ENCODE assay signal across 10 cellular contexts in genomic region chr5:42810905-42811590, GRCh38. TPM values are rescaled to one million over a fixed set of nuclear protein-coding genes. Genes with fewer than 3 reads are reported as not detected.
DNase-seq lines count a peak whose midpoint lies in the region; ATAC-seq, FAIRE-seq and TF ChIP-seq lines count a peak whose summit lies in the region.
"Had no signal": no experiment of that assay in that cellular context is flagged by ENCODE, and none has a peak within 500 bp of the region (broad histone marks: within the 10 kb centered on the region; RNA-seq: fewer than 3 reads in every experiment).

No MANE protein-coding gene starts in this region.

- ATAC-seq in HG03469 (IDR thresholded peaks at IDR 0.05; ENCODE audit: unreplicated experiment) = no peak
- ATAC-seq in GM18519 (IDR thresholded peaks at IDR 0.05; ENCODE audit: low FRiP score, unreplicated experiment) = no peak

- no peak overlapping the region for H2BK5ac ChIP-seq in mesendoderm (ENCODE audit: low read length)

- no peaks in the 10 kb centered on the region for H3K79me2 ChIP-seq in PC-9 (ENCODE audit: low read depth)
- H3K79me2 ChIP-seq in mesendoderm (ENCODE audit: control insufficient read depth, insufficient read depth, low read length) = no peaks in the 10 kb centered on the region

- DNase-seq in PC-9 (no peak), mesendoderm (no peak), testis (no peak), OCI-M2 (lab: John Stamatoyannopoulos, UW; ENCODE audit: unreplicated experiment) (no peak), GM12891 (ENCODE audit: insufficient read length, low spot score) (no peak)
- DNase-seq: DMS79, SIG-M5 had no signal

- H3K9me3 ChIP-seq in PC-9 (ENCODE audit: insufficient read depth, low read depth) = no peaks in the 10 kb centered on the region
- no peaks in the 10 kb centered on the region for H3K9me3 ChIP-seq in esophagus (ENCODE audit: control insufficient read depth in 2 of 2, insufficient read depth in 1 of 2, low read depth in 1 of 2, low read length in 1 of 2)
- no peaks in the 10 kb centered on the region for H3K9me3 ChIP-seq in testis

- H3K56ac ChIP-seq in mesendoderm (ENCODE audit: low read length) = no peak overlapping the region

- no peak overlapping the region for H3K23ac ChIP-seq in mesendoderm (ENCODE audit: low read length)

- H3K9ac ChIP-seq in mesendoderm (ENCODE audit: low read length) = peak overlapping the region; percentile 35

- TF ChIP-seq POLR2A in testis (IDR thresholded peaks at IDR 0.05) (no peak), GM12891 (IDR thresholded peaks at IDR 0.05; ENCODE audit: low read depth, low read length) (no peak)

- H3F3A ChIP-seq in PC-9 (ENCODE audit: insufficient read depth, low read depth) = no peaks in the 10 kb centered on the region

- no peak overlapping the region for H4K5ac ChIP-seq in mesendoderm (ENCODE audit: low read length)

- WGBS in esophagus, 2 donors = 28 to 36% methylated on average over 2 of the region's 2 CpGs
- WGBS in mesendoderm (ENCODE audit: extremely low coverage, insufficient coverage, low lambda C conversion rate) = no CpG with 5 or more reads among the region's 2 CpGs
- WGBS in testis, 2 donors = 50 to 51% methylated on average over 2 of the region's 2 CpGs

- POLR2A ChIA-PET in PC-9 (lab: Charles Lee; ENCODE audit: unreplicated experiment) = interaction anchor here (0.8 kb wide), 1 partner anchor 27 kb away, joined by 14 read pairs; no protein-coding TSS in a partner anchor

- H3K4me1 ChIP-seq in PC-9 (replicated peaks; ENCODE audit: insufficient read depth) = peaks cover 14% of the 10 kb centered on the region
- no peaks in the 10 kb centered on the region for H3K4me1 ChIP-seq in esophagus (ENCODE audit: control insufficient read depth in 2 of 2, insufficient read depth in 2 of 2, low read length in 1 of 2)
- H3K4me1 ChIP-seq in mesendoderm (ENCODE audit: control insufficient read depth, low read depth, low read length) = no peaks in the 10 kb centered on the region
- H3K4me1 ChIP-seq in testis = peaks cover 4% of the 10 kb centered on the region

- H2AK5ac ChIP-seq in mesendoderm (ENCODE audit: low read length) = no peak overlapping the region

- peak overlapping the region; percentile 54 for H2BK120ac ChIP-seq in mesendoderm (ENCODE audit: low read depth, low read length)

- BruUV-seq in PC-9 (replicated peaks; lab: Mats Ljungman, UMichigan) = TSS peak; percentile 88

- H3K27me3 ChIP-seq in PC-9 (ENCODE audit: insufficient read depth, low read depth) = no peaks in the 10 kb centered on the region
- H3K27me3 ChIP-seq in esophagus (ENCODE audit: control insufficient read depth in 1 of 2, insufficient read depth in 2 of 2, low read length in 2 of 2) = no peaks in the 10 kb centered on the region
- no peaks in the 10 kb centered on the region for H3K27me3 ChIP-seq in mesendoderm (ENCODE audit: insufficient read depth, low read length, poor library complexity)
- H3K27me3 ChIP-seq in testis = no peaks in the 10 kb centered on the region

- no peak overlapping the region for H2BK15ac ChIP-seq in mesendoderm (replicated peaks; ENCODE audit: low read depth)

- peak overlapping the region; percentile 51 for H3K18ac ChIP-seq in mesendoderm (ENCODE audit: low read length)

- no peak overlapping the region for H3K4ac ChIP-seq in mesendoderm (ENCODE audit: low read depth, low read length)

- H4K20me1 ChIP-seq in PC-9 (ENCODE audit: insufficient read depth) = no peaks in the 10 kb centered on the region

- H2AFZ ChIP-seq in PC-9 = no peak overlapping the region

- FAIRE-seq in GM12891 (lab: Jason Lieb, UNC) = no peak

- no peaks in the 10 kb centered on the region for H3K79me1 ChIP-seq in mesendoderm (ENCODE audit: low read length)

- CTCF ChIA-PET in PC-9 (lab: Charles Lee) = interaction anchor here (0.6 kb wide), 3 partner anchors 116 to 1174 kb away, joined by 3 read pairs; no protein-coding TSS in a partner anchor

- no peaks in the 10 kb centered on the region for H3K9me2 ChIP-seq in PC-9 (ENCODE audit: insufficient read depth)

- H3K36me3 ChIP-seq in PC-9 (ENCODE audit: low read depth) (no peaks in the 10 kb centered on the region), esophagus (ENCODE audit: control insufficient read depth in 2 of 2, insufficient read depth in 2 of 2, low read length in 1 of 2) (no peaks in the 10 kb centered on the region), mesendoderm (ENCODE audit: control insufficient read depth, insufficient read depth, low read length) (no peaks in the 10 kb centered on the region), testis (ENCODE audit: low read depth, missing control alignments) (no peaks in the 10 kb centered on the region)

- no peak overlapping the region for H4K8ac ChIP-seq in mesendoderm (ENCODE audit: low read depth, low read length)

- H3K4me2 ChIP-seq in PC-9 (peak overlapping the region; percentile 31), mesendoderm (ENCODE audit: low read length) (peak overlapping the region; percentile 10)

- TF ChIP-seq CTCF in PC-9 (conservative IDR thresholded peaks at IDR 0.05) = no peak
- TF ChIP-seq CTCF in testis (IDR thresholded peaks at IDR 0.05) = no peak

- intact Hi-C loops in PC-9 (cut with micrococcal nuclease; ENCODE audit: unreplicated experiment) = no loop called here
- intact Hi-C loops in testis (cut with DNase I; ENCODE audit: low total_unique reads) = no loop called here

- H3K27ac ChIP-seq in PC-9 (no peak overlapping the region), esophagus (ENCODE audit: low read depth in 2 of 2, low read length in 1 of 2) (peak overlapping the region; percentile 72 to 76), mesendoderm (ENCODE audit: low read depth, low read length) (peak overlapping the region; percentile 67), testis (peak overlapping the region; percentile 67 to 84)

- no peak overlapping the region for H3K4me3 ChIP-seq in PC-9
- H3K4me3 ChIP-seq in esophagus (ENCODE audit: low read depth in 1 of 2, low read length in 2 of 2) = peak overlapping the region; percentile 59 to 66
- H3K4me3 ChIP-seq in mesendoderm (ENCODE audit: low read length) = no peak overlapping the region
- peak overlapping the region; percentile 49 to 62 for H3K4me3 ChIP-seq in testis

TF ChIP-seq in GM12891, 5 proteins besides CTCF, POLR2A, EP300 and RAD21:
- TF ChIP-seq PAX5 (IDR thresholded peaks at IDR 0.05; ENCODE audit: insufficient read depth, low read length, severe bottlenecking) (no peak), TAF1 (IDR thresholded peaks at IDR 0.05; ENCODE audit: low read depth, low read length) (no peak), POU2F2 (IDR thresholded peaks at IDR 0.05; ENCODE audit: low read depth, low read length) (no peak), SPI1 (IDR thresholded peaks at IDR 0.05; ENCODE audit: low read depth, low read length) (no peak), POLR2AphosphoS5 (IDR thresholded peaks at IDR 0.05; ENCODE audit: low read depth, low read length) (no peak)

RNA-seq across cellular contexts. Expression of gene SELENOP, which starts 0.6 kb away (rescaled TPM):
- 4.6 and 5.3 TPM in 2 replicates for total RNA-seq in PC-9 (2021)
- polyA plus RNA-seq in esophagus = 10 to 100 TPM; 32.2 to 63.5 TPM
- polyA plus RNA-seq in mesendoderm (2013, experiment 1 of 2) = 9.2 TPM
- polyA plus RNA-seq in mesendoderm (2013, experiment 2 of 2) = 9.9 TPM
- 100 to 1,000 TPM in 1 of 2 donors, 10 to 100 TPM in 1; 52.1 to 125 TPM for total RNA-seq in testis
- 156 TPM for polyA plus RNA-seq in testis (ENCODE audit: insufficient read depth, low read depth, low replicate concordance)
- polyA plus RNA-seq in GM12891 (2012; ENCODE audit: low read depth, missing spikeins) = 0.47 TPM

RNA-seq across cellular contexts. Expression of gene CCDC152, which starts 54.4 kb away (rescaled TPM):
- total RNA-seq in PC-9 (2021) (0.25 and 0.26 TPM in 2 replicates), testis (1 to 10 TPM; 2.4 to 5.2 TPM)
- polyA plus RNA-seq in esophagus (under 1 TPM; 0.16 to 0.49 TPM), testis (ENCODE audit: insufficient read depth, low read depth, low replicate concordance) (1.4 TPM)
- 8.2 TPM for polyA plus RNA-seq in mesendoderm (2013, experiment 1 of 2)
- 8.8 TPM for polyA plus RNA-seq in mesendoderm (2013, experiment 2 of 2)
- polyA plus RNA-seq in GM12891 (2012; ENCODE audit: low read depth, missing spikeins) = 7.2 TPM

Comparison
In these comparisons a context has a peak if more than half of its experiments do, and no peak if none do; other contexts are left out.
1. H3K4me3 ChIP-seq: peak in esophagus (2 of 2) and testis (2 of 2); none in PC-9 (single experiment) and mesendoderm (single experiment).